Comparison of ENCODE assay signal across 9 cellular contexts in genomic region chr6:63663147-63663877, GRCh38. TPM values are rescaled to one million over a fixed set of nuclear protein-coding genes. Genes with fewer than 3 reads are reported as not detected.
DNase-seq lines count a peak whose midpoint lies in the region; ATAC-seq, FAIRE-seq and TF ChIP-seq lines count a peak whose summit lies in the region.
"Had no signal": no experiment of that assay in that cellular context is flagged by ENCODE, and none has a peak within 500 bp of the region (broad histone marks: within the 10 kb centered on the region; RNA-seq: fewer than 3 reads in every experiment).

No MANE protein-coding gene starts in this region.

- DNase-seq in AG09309 (ENCODE audit: low read depth) (peak; percentile 14), HS-5 (ENCODE audit: low read depth) (peak; percentile 52), bronchial epithelial cell (ENCODE audit: low read depth) (peak; percentile 86), myocyte (ENCODE audit: low read depth) (peak; percentile 19), vagina (ENCODE audit: extremely low spot score in 2 of 2) (no peak)
- no peak for DNase-seq in activated CD8-positive, alpha-beta memory T cell treated with anti-CD3 and anti-CD28 coated beads, Interleukin-2, amount 50 U/mL, for 48 hours
- DNase-seq: occipital lobe had no signal

- ATAC-seq in GM21619 (IDR thresholded peaks at IDR 0.05; ENCODE audit: unreplicated experiment) (no peak), GM21390 (IDR thresholded peaks at IDR 0.05; ENCODE audit: unreplicated experiment) (no peak)

- TF ChIP-seq POLR2A in vagina (IDR thresholded peaks at IDR 0.05) = no peak

- H3K36me3 ChIP-seq in bronchial epithelial cell (ENCODE audit: control insufficient read depth, insufficient read depth, low read length) (no peaks in the 10 kb centered on the region), vagina (no peaks in the 10 kb centered on the region)

- TF ChIP-seq CTCF in AG09309 (IDR thresholded peaks at IDR 0.05; ENCODE audit: control insufficient read depth, insufficient read depth, low read depth, low read length, missing control alignments) = no peak
- no peak for TF ChIP-seq CTCF in bronchial epithelial cell (IDR thresholded peaks at IDR 0.05; ENCODE audit: insufficient read depth, low read length, severe bottlenecking)
- TF ChIP-seq CTCF in vagina (IDR thresholded peaks at IDR 0.05) = no peak

- H3K27me3 ChIP-seq in bronchial epithelial cell (ENCODE audit: control insufficient read depth, insufficient read depth, low read length) (no peaks in the 10 kb centered on the region), vagina (no peaks in the 10 kb centered on the region)

- H3K9me3 ChIP-seq in vagina = no peaks in the 10 kb centered on the region

- H3K27ac ChIP-seq in vagina = no peak overlapping the region

- peaks cover 60% of the 10 kb centered on the region for H3K4me1 ChIP-seq in vagina

- intact Hi-C loops in vagina (cut with DNase I) = no loop called here

- no peak overlapping the region for H3K4me3 ChIP-seq in AG09309 (ENCODE audit: control insufficient read depth, low read depth, low read length)
- H3K4me3 ChIP-seq in bronchial epithelial cell (ENCODE audit: low read depth, low read length) = no peak overlapping the region
- no peak overlapping the region for H3K4me3 ChIP-seq in vagina

- no peak for FAIRE-seq in bronchial epithelial cell (lab: Jason Lieb, UNC)

RNA-seq across cellular contexts. Expression of gene PHF3, which starts 27.7 kb away (rescaled TPM):
- total RNA-seq in bronchial epithelial cell = 33.2 and 36.3 TPM in 2 replicates
- 45.0 and 45.5 TPM in 2 replicates for total RNA-seq in myocyte
- polyA plus RNA-seq in myocyte (2012) = 5.7 TPM
- total RNA-seq in vagina = 58.7 TPM

Comparison
In these comparisons a context has a peak if more than half of its experiments do, and no peak if none do; other contexts are left out.
1. DNase-seq: peak in AG09309 (single experiment), HS-5 (single experiment), bronchial epithelial cell (single experiment) and myocyte (single experiment); none in activated CD8-positive, alpha-beta memory T cell treated with anti-CD3 and anti-CD28 coated beads, Interleukin-2, amount 50 U/mL, for 48 hours (single experiment) and vagina (0 of 2).